17 cellular contexts compared by ENCODE assay signal in genomic region chr19:34454685-34455084, GRCh38. TPM values are rescaled to one million over a fixed set of nuclear protein-coding genes. Genes with fewer than 3 reads are reported as not detected.
"Had no signal": no experiment of that assay in that cellular context is flagged by ENCODE, and none has a peak within 500 bp of the region (broad histone marks: within the 10 kb centered on the region; RNA-seq: fewer than 3 reads in every experiment).

No MANE protein-coding gene starts in this region.

- H3K27me3 Mint-ChIP-seq: naive thymus-derived CD4-positive, alpha-beta T cell had no signal

- DNase-seq: cortex of kidney; effector memory CD4-positive, alpha-beta T cell; heart left ventricle; hypothalamus; kidney glomerular epithelial cell; mammary epithelial cell; naive thymus-derived CD4-positive, alpha-beta T cell; ovary; right cardiac atrium; small intestine; stimulated activated CD4-positive, alpha-beta T cell treated with anti-CD3 and anti-CD28 coated beads, Interleukin-12 subunit alpha, Interleukin-12 subunit beta, amount 100 ng/mL, for 4 hours; stimulated activated naive CD4-positive, alpha-beta T cell treated with Interleukin-2 at 50 U/mL for 16 hours; thyroid gland; upper lobe of left lung; uterus had no signal

- H3K27me3 ChIP-seq: heart left ventricle, ovary, thyroid gland, upper lobe of left lung, uterus had no signal

- H3K27ac ChIP-seq: heart left ventricle, ovary, thyroid gland, upper lobe of left lung, uterus had no signal

- H3K4me1 Mint-ChIP-seq: neural crest cell had no signal

- H3K36me3 ChIP-seq: ovary, uterus had no signal

- H3K4me1 ChIP-seq: thyroid gland, uterus had no signal

- H3K9me3 ChIP-seq: heart left ventricle, ovary, thyroid gland, upper lobe of left lung, uterus had no signal

- ATAC-seq: esophagus mucosa; heart left ventricle; naive thymus-derived CD4-positive, alpha-beta T cell; right cardiac atrium had no signal

- H3K4me3 Mint-ChIP-seq: naive thymus-derived CD4-positive, alpha-beta T cell; neural crest cell had no signal

- H3K4me3 ChIP-seq: heart left ventricle, ovary, thyroid gland, upper lobe of left lung, uterus had no signal

- H3K9me3 Mint-ChIP-seq: naive thymus-derived CD4-positive, alpha-beta T cell; neural crest cell had no signal

RNA-seq across cellular contexts. Expression of gene WTIP, which starts 26.9 kb away (rescaled TPM):
- polyA plus RNA-seq: naive thymus-derived CD4-positive, alpha-beta T cell had no signal
